Comparison of ENCODE assay signal across 8 cellular contexts in genomic region chr21:25735221-25735894, GRCh38. TPM values are rescaled to one million over a fixed set of nuclear protein-coding genes. Genes with fewer than 3 reads are reported as not detected.
DNase-seq lines count a peak whose midpoint lies in the region; ATAC-seq and TF ChIP-seq lines count a peak whose summit lies in the region.

No MANE protein-coding gene starts in this region.

- peak overlapping the region; percentile 98 for H3K4me3 Mint-ChIP-seq in activated CD4-positive, alpha-beta T cell treated with anti-CD3 and anti-CD28 coated beads for 36 hours

- intact Hi-C loops in activated CD4-positive, alpha-beta T cell treated with anti-CD3 and anti-CD28 coated beads for 36 hours (cut with DNase I, micrococcal nuclease) = loop anchor here (1.0 to 10.0 kb wide), 9 partner anchors 65 to 435 kb away; partner anchors contain the start of genes JAM2 (in 2 of the 2), MRPL39 (in 2 of the 2) and APP (in 1 of the 2)

- peak; percentile 73 for DNase-seq in AG08395 (ENCODE audit: low spot score)
- DNase-seq in NCI-H345 treated with DMSO at 0.1 percent for 48 hours (lab: John Stamatoyannopoulos, UW; ENCODE audit: unreplicated experiment) = peak; percentile 69
- DNase-seq in activated CD4-positive, alpha-beta T cell treated with anti-CD3 and anti-CD28 coated beads for 36 hours = peak; percentile 93
- DNase-seq in choroid plexus epithelial cell (ENCODE audit: low read depth) = peak; percentile 94
- DNase-seq in kidney tubule cell (ENCODE audit: low spot score) = peak; percentile 82
- DNase-seq in stimulated activated CD4-positive, alpha-beta T cell treated with anti-CD3 and anti-CD28 coated beads, Interleukin-1b, Interleukin-23, amount 100 ng/mL, for 1 hour (ENCODE audit: low read depth in 2 of 2) = peak; percentile 67 to 68

- POLR2A ChIA-PET in activated CD4-positive, alpha-beta T cell treated with anti-CD3 and anti-CD28 coated beads for 36 hours (lab: Charles Lee) = interaction anchor here (0.6 to 0.9 kb wide), 3 partner anchors 56 to 147 kb away, joined by 3 read pairs; no protein-coding TSS in a partner anchor

- H3K27me3 Mint-ChIP-seq in activated CD4-positive, alpha-beta T cell treated with anti-CD3 and anti-CD28 coated beads for 36 hours = no peaks in the 10 kb centered on the region

- H3K4me3 ChIP-seq in choroid plexus epithelial cell (ENCODE audit: low read depth, low read length) = peak overlapping the region; percentile 90

- TF ChIP-seq CTCF in choroid plexus epithelial cell (conservative IDR thresholded peaks at IDR 0.05; ENCODE audit: low read depth, low read length) = peak; percentile 30

- CTCF ChIA-PET in activated CD4-positive, alpha-beta T cell treated with anti-CD3 and anti-CD28 coated beads for 36 hours (lab: Charles Lee) = interaction anchor here (1.1 to 2.2 kb wide), 5 partner anchors 11 to 127 kb away, joined by 3 to 8 read pairs (median 4); no protein-coding TSS in a partner anchor

- no peaks in the 10 kb centered on the region for H3K9me3 Mint-ChIP-seq in activated CD4-positive, alpha-beta T cell treated with anti-CD3 and anti-CD28 coated beads for 36 hours (ENCODE audit: low read depth)

- ATAC-seq in GM18907 (IDR thresholded peaks at IDR 0.05; ENCODE audit: unreplicated experiment) = peak; percentile 72
- ATAC-seq in HG03159 (IDR thresholded peaks at IDR 0.05; ENCODE audit: unreplicated experiment) = peak; percentile 63
- peak; percentile 73 for ATAC-seq in activated CD4-positive, alpha-beta T cell treated with anti-CD3 and anti-CD28 coated beads for 36 hours

- peaks cover 12% of the 10 kb centered on the region for H3K36me3 Mint-ChIP-seq in activated CD4-positive, alpha-beta T cell treated with anti-CD3 and anti-CD28 coated beads for 36 hours (ENCODE audit: low read depth)

- H3K4me1 Mint-ChIP-seq in activated CD4-positive, alpha-beta T cell treated with anti-CD3 and anti-CD28 coated beads for 36 hours = peaks cover 46% of the 10 kb centered on the region

- peak overlapping the region; percentile 100 for H3K27ac Mint-ChIP-seq in activated CD4-positive, alpha-beta T cell treated with anti-CD3 and anti-CD28 coated beads for 36 hours

RNA-seq across cellular contexts. Expression of gene GABPA, which starts 0.6 kb away (rescaled TPM):
- 10 to 100 TPM; 18.7 to 25.3 TPM for total RNA-seq in activated CD4-positive, alpha-beta T cell treated with anti-CD3 and anti-CD28 coated beads for 36 hours

RNA-seq across cellular contexts. Expression of gene ATP5PF, which starts 0.7 kb away (rescaled TPM):
- 100 to 1,000 TPM; 154 to 165 TPM for total RNA-seq in activated CD4-positive, alpha-beta T cell treated with anti-CD3 and anti-CD28 coated beads for 36 hours

Comparison
In these comparisons a context has a peak if more than half of its experiments do, and no peak if none do; other contexts are left out.
1. Peak in every context shown above with its lines: DNase-seq, ATAC-seq and H3K4me3 ChIP-seq.